ENCODE assay signal across 30 cellular contexts in the genomic region with DNA sequence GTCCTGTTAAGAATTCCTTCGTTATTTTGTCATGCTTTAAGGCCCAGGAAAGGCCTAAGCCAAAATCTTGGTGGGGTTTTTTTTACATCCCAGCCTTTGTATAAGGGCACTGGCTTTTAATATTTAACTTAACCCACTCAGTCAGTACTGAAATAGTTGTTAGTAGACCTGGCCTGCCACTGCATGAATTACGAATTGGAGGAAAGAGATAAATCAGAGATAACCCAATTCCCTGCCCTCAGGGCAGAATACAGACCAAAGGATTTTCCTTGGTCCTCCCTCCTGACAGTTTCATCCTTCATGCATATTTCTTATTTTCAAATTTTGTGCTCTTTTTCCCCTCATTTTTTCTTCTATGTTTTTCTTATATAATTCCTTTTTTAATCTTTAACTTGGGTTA.
"Had no signal": no experiment of that assay in that cellular context is flagged by ENCODE, and none has a peak within 500 bp of the region (broad histone marks: within the 10 kb centered on the region; RNA-seq: fewer than 3 reads in every experiment).

No MANE protein-coding gene starts in this region.

- H3K36me3 Mint-ChIP-seq: WTC11 had no signal

- H3K4me1 ChIP-seq: ascending aorta, body of pancreas, SJCRH30 had no signal

- H3K27me3 ChIP-seq: ascending aorta, body of pancreas, MG63, SJCRH30 had no signal

- H3K27ac Mint-ChIP-seq: activated CD4-positive, alpha-beta memory T cell treated with anti-CD3 and anti-CD28 coated beads for 36 hours; activated CD4-positive, alpha-beta T cell treated with anti-CD3 and anti-CD28 coated beads, Interleukin-2, amount 10 ng/mL, durations not matched to agents 7 days and 5 days; activated naive CD4-positive, alpha-beta T cell treated with anti-CD3 and anti-CD28 coated beads, Interleukin-2, amount 50 U/mL, for 72 hours; activated naive CD8-positive, alpha-beta T cell treated with anti-CD3 and anti-CD28 coated beads, Interleukin-2, amount 50 U/mL, for 24 hours; T-helper 1 cell treated with Interleukin-12 subunit alpha and Interleukin-12 subunit beta and Interleukin-4 antibody, amounts not matched to agents 30 μg/mL and 1 μg/mL, for 36 hours; WTC11 had no signal

- H3K9me3 ChIP-seq: ascending aorta, body of pancreas, MG63, SJCRH30 had no signal

- H3K4me3 ChIP-seq: ascending aorta, body of pancreas, MG63, SJCRH30 had no signal

- H3K9me3 Mint-ChIP-seq: activated T-cell treated with anti-CD3 and anti-CD28 coated beads, Interleukin-2, amount 50 U/mL, for 4 hours had no signal

- H3K4me3 Mint-ChIP-seq: activated CD4-positive, alpha-beta memory T cell treated with anti-CD3 and anti-CD28 coated beads for 36 hours; activated CD4-positive, alpha-beta T cell treated with anti-CD3 and anti-CD28 coated beads, Interleukin-2, amount 10 ng/mL, durations not matched to agents 7 days and 5 days; activated naive CD8-positive, alpha-beta T cell treated with anti-CD3 and anti-CD28 coated beads, Interleukin-2, amount 50 U/mL, for 24 hours; activated T-cell treated with anti-CD3 and anti-CD28 coated beads, Interleukin-2, amount 50 U/mL, for 4 hours; T-helper 1 cell treated with Interleukin-12 subunit alpha and Interleukin-12 subunit beta and Interleukin-4 antibody, amounts not matched to agents 30 μg/mL and 1 μg/mL, for 36 hours; WTC11 had no signal

- H3K4me1 Mint-ChIP-seq: activated CD4-positive, alpha-beta T cell treated with anti-CD3 and anti-CD28 coated beads, Interleukin-2, amount 10 ng/mL, durations not matched to agents 7 days and 5 days had no signal

- ATAC-seq: activated naive CD4-positive, alpha-beta T cell treated with anti-CD3 and anti-CD28 coated beads, Interleukin-2, amount 50 U/mL, for 72 hours; activated naive CD8-positive, alpha-beta T cell treated with anti-CD3 and anti-CD28 coated beads, Interleukin-2, amount 50 U/mL, for 24 hours; activated T-cell treated with anti-CD3 and anti-CD28 coated beads, Interleukin-2, amount 50 U/mL, for 4 hours; body of pancreas had no signal

- FAIRE-seq: bronchial epithelial cell had no signal

- H3K27ac ChIP-seq: ascending aorta, body of pancreas, RWPE1, SJCRH30 had no signal

- DNase-seq: activated CD4-positive, alpha-beta memory T cell treated with anti-CD3 and anti-CD28 coated beads for 36 hours; activated CD4-positive, alpha-beta T cell treated with anti-CD3 and anti-CD28 coated beads, Interleukin-2, amount 10 ng/mL, durations not matched to agents 7 days and 5 days; activated CD4-positive, CD25-positive, alpha-beta regulatory T cell treated with anti-CD3 and anti-CD28 coated beads, Interleukin-2, amount 50 U/mL, for 72 hours; activated CD8-positive, alpha-beta memory T cell treated with anti-CD3 and anti-CD28 coated beads for 24 hours; activated effector memory CD4-positive, alpha-beta T cell treated with anti-CD3 and anti-CD28 coated beads, Interleukin-2, amount 50 U/mL, for 16 hours; activated naive CD4-positive, alpha-beta T cell treated with Interleukin-2 at 50 U/mL for 16 hours; activated naive CD8-positive, alpha-beta T cell treated with anti-CD3 and anti-CD28 coated beads, Interleukin-2, amount 50 U/mL, for 24 hours; activated T-cell treated with anti-CD3 and anti-CD28 coated beads, Interleukin-2, amount 50 U/mL, for 4 hours; amniotic stem cell; body of pancreas; central memory CD4-positive, alpha-beta T cell; MG63; MV-4-11; NCI-H1092 treated with DMSO at 0.1 percent for 48 hours; NCI-H1417 treated with DMSO at 0.1 percent for 48 hours; NCI-H1694; NCI-H2029; NCI-H2107; NCI-H2171 treated with DMSO at 0.1 percent for 48 hours; NCI-H345; NCI-H510A; NCI-H526 treated with DMSO at 0.1 percent for 48 hours; Right ventricle myocardium superior; SJCRH30 had no signal

- H3K36me3 ChIP-seq: ascending aorta, MG63, SJCRH30 had no signal
